In genomic region chr5:147169846-147170245, GRCh38 we compare ENCODE assay signal across 14 cellular contexts.
DNase-seq lines count a peak whose midpoint lies in the region; ATAC-seq and TF ChIP-seq lines count a peak whose summit lies in the region.
"Had no signal": no experiment of that assay in that cellular context is flagged by ENCODE, and none has a peak within 500 bp of the region (broad histone marks: within the 10 kb centered on the region; RNA-seq: fewer than 3 reads in every experiment).

No MANE protein-coding gene starts in this region.

- POLR2A ChIA-PET in naive thymus-derived CD4-positive, alpha-beta T cell (lab: Charles Lee) = no interaction called here

- H3K27me3 Mint-ChIP-seq in nephron (ENCODE audit: low read depth) = peaks cover 4% of the 10 kb centered on the region
- peaks cover 0 to 10% (median 8%) of the 10 kb centered on the region in 5 donors for H3K27me3 Mint-ChIP-seq in naive thymus-derived CD4-positive, alpha-beta T cell
- H3K27me3 Mint-ChIP-seq: dendritic cell treated with granulocyte-macrophage colony-stimulating factor and Interleukin-4, amounts not matched to agents 40 ng/mL and 50 ng/mL, for 4 days had no signal

- H3K36me3 ChIP-seq in naive thymus-derived CD4-positive, alpha-beta T cell (ENCODE audit: control insufficient read depth in 2 of 3, insufficient read depth in 3 of 3, low read length in 3 of 3) = no peaks in the 10 kb centered on the region
- H3K36me3 ChIP-seq: esophagus squamous epithelium had no signal

- ATAC-seq in GM18870 (IDR thresholded peaks at IDR 0.05; ENCODE audit: unreplicated experiment) (peak; percentile 8), HG02759 (IDR thresholded peaks at IDR 0.05; ENCODE audit: unreplicated experiment) (peak; percentile 14), HG03571 (IDR thresholded peaks at IDR 0.05; ENCODE audit: unreplicated experiment) (peak; percentile 27), HG03045 (IDR thresholded peaks at IDR 0.05; ENCODE audit: unreplicated experiment) (no peak)
- ATAC-seq in naive thymus-derived CD4-positive, alpha-beta T cell = no peak

- no peak overlapping the region for H3K27ac ChIP-seq in naive thymus-derived CD4-positive, alpha-beta T cell (ENCODE audit: low read depth, low read length)
- H3K27ac ChIP-seq: esophagus squamous epithelium had no signal

- no peaks in the 10 kb centered on the region for H3K9me3 Mint-ChIP-seq in nephron
- H3K9me3 Mint-ChIP-seq in naive thymus-derived CD4-positive, alpha-beta T cell = peaks cover 0 to 3% (median 0%) of the 10 kb centered on the region in 11 donors
- H3K9me3 Mint-ChIP-seq: dendritic cell treated with granulocyte-macrophage colony-stimulating factor and Interleukin-4, amounts not matched to agents 40 ng/mL and 50 ng/mL, for 4 days had no signal

- no peaks in the 10 kb centered on the region for H3K9me3 ChIP-seq in naive thymus-derived CD4-positive, alpha-beta T cell (ENCODE audit: control insufficient read depth in 2 of 3, low read length in 3 of 3)
- H3K9me3 ChIP-seq: esophagus squamous epithelium had no signal

- CTCF ChIA-PET in naive thymus-derived CD4-positive, alpha-beta T cell (lab: Charles Lee) = no interaction called here

- no peak overlapping the region for H3K4me3 ChIP-seq in naive thymus-derived CD4-positive, alpha-beta T cell (ENCODE audit: low read length)
- H3K4me3 ChIP-seq in lower leg skin (ENCODE audit: low read depth, poor library complexity, severe bottlenecking) = no peak overlapping the region
- H3K4me3 ChIP-seq: esophagus squamous epithelium had no signal

- H3K27me3 ChIP-seq in naive thymus-derived CD4-positive, alpha-beta T cell (ENCODE audit: control insufficient read depth in 2 of 2, insufficient read depth in 2 of 2, low read length in 2 of 2) = no peaks in the 10 kb centered on the region

- no peak overlapping the region for H3K4me3 Mint-ChIP-seq in nephron
- H3K4me3 Mint-ChIP-seq in naive thymus-derived CD4-positive, alpha-beta T cell = no peak overlapping the region
- H3K4me3 Mint-ChIP-seq: dendritic cell treated with granulocyte-macrophage colony-stimulating factor and Interleukin-4, amounts not matched to agents 40 ng/mL and 50 ng/mL, for 4 days had no signal

- H3K36me3 Mint-ChIP-seq in nephron (ENCODE audit: low read depth) = no peaks in the 10 kb centered on the region
- no peaks in the 10 kb centered on the region for H3K36me3 Mint-ChIP-seq in naive thymus-derived CD4-positive, alpha-beta T cell

- H3K27ac Mint-ChIP-seq in nephron = peak overlapping the region in 2 of 3 experiments; percentile 58 to 83
- no peak overlapping the region for H3K27ac Mint-ChIP-seq in naive thymus-derived CD4-positive, alpha-beta T cell
- H3K27ac Mint-ChIP-seq: dendritic cell treated with granulocyte-macrophage colony-stimulating factor and Interleukin-4, amounts not matched to agents 40 ng/mL and 50 ng/mL, for 4 days had no signal

- no peaks in the 10 kb centered on the region for H3K4me1 ChIP-seq in naive thymus-derived CD4-positive, alpha-beta T cell (ENCODE audit: control insufficient read depth in 2 of 2, insufficient read depth in 2 of 2, low read length in 2 of 2)
- H3K4me1 ChIP-seq: esophagus squamous epithelium had no signal

- peaks cover 24% of the 10 kb centered on the region for H3K4me1 Mint-ChIP-seq in nephron
- no peaks in the 10 kb centered on the region for H3K4me1 Mint-ChIP-seq in naive thymus-derived CD4-positive, alpha-beta T cell

- DNase-seq in naive thymus-derived CD4-positive, alpha-beta T cell = no peak
- DNase-seq in lower leg skin (ENCODE audit: low spot score in 2 of 2) (no peak), hippocampal formation (lab: John Stamatoyannopoulos, UW) (no peak)
- DNase-seq: activated CD4-positive, alpha-beta T cell treated with anti-CD3 and anti-CD28 coated beads, Interleukin-2, amount 50 U/mL, for 4 hours; AML-193; esophagus squamous epithelium; left cardiac atrium; NCI-H1048 had no signal

- TF ChIP-seq POLR2A in lower leg skin (IDR thresholded peaks at IDR 0.05) = no peak

- 83 to 86% methylated on average over 4 of the region's 4 CpGs for WGBS in lower leg skin, 2 donors

- TF ChIP-seq CTCF in nephron (IDR thresholded peaks at IDR 0.05; ENCODE audit: unreplicated experiment in 3 of 3) (no peak), lower leg skin (IDR thresholded peaks at IDR 0.05) (no peak)

- intact Hi-C loops in naive thymus-derived CD4-positive, alpha-beta T cell (cut with micrococcal nuclease) = no loop called here
- intact Hi-C loops in lower leg skin (cut with DNase I; ENCODE audit: low total_unique reads) = no loop called here

Comparison
In these comparisons a context has a peak if more than half of its experiments do, and no peak if none do; other contexts are left out.
1. ATAC-seq: peak in GM18870 (single experiment), HG02759 (single experiment) and HG03571 (single experiment); none in HG03045 (single experiment) and naive thymus-derived CD4-positive, alpha-beta T cell (single experiment).
2. H3K27ac Mint-ChIP-seq: peak in nephron (2 of 3); none in naive thymus-derived CD4-positive, alpha-beta T cell (0 of 9).